Comparison of ENCODE assay signal across 32 cellular contexts in the genomic region with DNA sequence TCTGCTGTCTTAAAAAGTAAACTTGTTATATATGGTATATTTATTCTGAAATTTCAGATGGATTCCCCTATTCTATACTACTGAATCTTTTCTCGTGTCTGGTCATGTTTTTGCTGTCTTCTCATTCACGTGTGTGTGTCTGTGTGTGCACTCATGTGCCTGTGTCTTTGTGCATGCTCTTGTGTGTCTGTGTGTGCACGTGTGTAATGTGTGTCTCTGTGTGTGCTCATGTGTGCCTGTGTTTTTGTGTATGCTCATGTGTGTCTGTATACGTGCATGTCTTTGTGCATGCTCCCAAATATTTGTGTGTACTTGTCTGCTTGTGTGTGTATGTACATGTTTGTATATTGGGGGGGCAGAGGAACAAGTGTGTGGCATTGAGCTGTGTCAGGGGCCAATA. TPM values are rescaled to one million over a fixed set of nuclear protein-coding genes. Genes with fewer than 3 reads are reported as not detected.
"Had no signal": no experiment of that assay in that cellular context is flagged by ENCODE, and none has a peak within 500 bp of the region (broad histone marks: within the 10 kb centered on the region; RNA-seq: fewer than 3 reads in every experiment).

No MANE protein-coding gene starts in this region.

- H3K9me3 Mint-ChIP-seq: activated CD4-positive, alpha-beta memory T cell treated with anti-CD3 and anti-CD28 coated beads for 36 hours; activated CD4-positive, alpha-beta T cell treated with anti-CD3 and anti-CD28 coated beads, Interleukin-2, amount 10 ng/mL, durations not matched to agents 24 days and 14 days; activated naive CD4-positive, alpha-beta T cell treated with anti-CD3 and anti-CD28 coated beads for 36 hours; activated naive CD4-positive, alpha-beta T cell treated with anti-CD3 and anti-CD28 coated beads, Interleukin-2, amount 50 U/mL, for 72 hours; activated naive CD8-positive, alpha-beta T cell treated with anti-CD3 and anti-CD28 coated beads, Interleukin-2, amount 10 ng/mL, durations not matched to agents 7 days and 5 days; activated T-helper 1 cell treated with anti-CD3 and anti-CD28 coated beads, Interleukin-12 subunit alpha, Interleukin-12 subunit beta, Interleukin-2, Interleukin-4 antibody, amounts not matched to agents 30 ng/mL and 10 ng/mL and 1 ng/mL, durations not matched to agents 14 hours and 24 hours and 36 hours; activated T-helper 2 cell treated with anti-CD3 and anti-CD28 coated beads, Interferon-gamma antibody, Interleukin-2, Interleukin-4, amounts not matched to agents 10 μg/mL and 5 μg/mL and 100 μg/mL, durations not matched to agents 14 hours and 24 hours and 36 hours; central memory CD8-positive, alpha-beta T cell; dendritic cell treated with granulocyte-macrophage colony-stimulating factor and Interleukin-4, amounts not matched to agents 40 ng/mL and 50 ng/mL, for 4 days; endodermal cell; T-helper 2 cell treated with Interferon-gamma antibody and Interleukin-4, amounts not matched to agents 5 μg/mL and 100 μg/mL, for 36 hours had no signal

- DNase-seq: activated CD4-positive, alpha-beta memory T cell treated with anti-CD3 and anti-CD28 coated beads for 36 hours; activated CD4-positive, alpha-beta T cell treated with anti-CD3 and anti-CD28 coated beads for 36 hours; activated CD4-positive, alpha-beta T cell treated with anti-CD3 and anti-CD28 coated beads, Interleukin-2, amount 10 ng/mL, durations not matched to agents 24 days and 14 days; activated CD4-positive, CD25-positive, alpha-beta regulatory T cell; activated CD4-positive, CD25-positive, alpha-beta regulatory T cell treated with anti-CD3 and anti-CD28 coated beads, Interleukin-2, amount 50 U/mL, for 72 hours; activated CD8-positive, alpha-beta memory T cell treated with anti-CD3 and anti-CD28 coated beads, Interleukin-2, amount 10 ng/mL, durations not matched to agents 7 days and 5 days; activated CD8-positive, alpha-beta memory T cell treated with anti-CD3 and anti-CD28 coated beads, Interleukin-2, amount 50 U/mL, for 4 hours; activated effector memory CD4-positive, alpha-beta T cell treated with anti-CD3 and anti-CD28 coated beads, Interleukin-2, amount 50 U/mL, for 16 hours; activated naive CD4-positive, alpha-beta T cell treated with anti-CD3 and anti-CD28 coated beads for 36 hours; activated naive CD8-positive, alpha-beta T cell treated with anti-CD3 and anti-CD28 coated beads, Interleukin-2, amount 10 ng/mL, durations not matched to agents 7 days and 5 days; activated T-cell treated with anti-CD3 and anti-CD28 coated beads, Interleukin-2, amount 50 U/mL, for 1 hour; activated T-cell treated with anti-CD3 and anti-CD28 coated beads, Interleukin-2, amount 50 U/mL, for 48 hours; brain microvascular endothelial cell; dorsolateral prefrontal cortex; effector memory CD4-positive, alpha-beta T cell; endodermal cell; foreskin keratinocyte; gastrocnemius medialis; T-helper 1 cell; T-helper 17 cell; T1000 had no signal

- H3K27me3 Mint-ChIP-seq: activated CD4-positive, alpha-beta memory T cell treated with anti-CD3 and anti-CD28 coated beads for 36 hours had no signal

- H3K4me3 ChIP-seq: ascending aorta, coronary artery, dorsolateral prefrontal cortex, gastrocnemius medialis had no signal

- H3K4me3 Mint-ChIP-seq: activated CD4-positive, alpha-beta memory T cell treated with anti-CD3 and anti-CD28 coated beads for 36 hours; activated CD4-positive, alpha-beta T cell treated with anti-CD3 and anti-CD28 coated beads for 36 hours; activated CD4-positive, alpha-beta T cell treated with anti-CD3 and anti-CD28 coated beads, Interleukin-2, amount 10 ng/mL, durations not matched to agents 24 days and 14 days; activated CD8-positive, alpha-beta memory T cell treated with anti-CD3 and anti-CD28 coated beads, Interleukin-2, amount 10 ng/mL, durations not matched to agents 7 days and 5 days; activated CD8-positive, alpha-beta T cell treated with anti-CD3 and anti-CD28 coated beads, Interleukin-2, amount 10 ng/mL, durations not matched to agents 7 days and 5 days; activated naive CD4-positive, alpha-beta T cell treated with anti-CD3 and anti-CD28 coated beads for 36 hours; activated naive CD8-positive, alpha-beta T cell treated with anti-CD3 and anti-CD28 coated beads, Interleukin-2, amount 10 ng/mL, durations not matched to agents 7 days and 5 days; activated T-helper 1 cell treated with anti-CD3 and anti-CD28 coated beads, Interleukin-12 subunit alpha, Interleukin-12 subunit beta, Interleukin-2, Interleukin-4 antibody, amounts not matched to agents 30 ng/mL and 10 ng/mL and 1 ng/mL, durations not matched to agents 14 hours and 24 hours and 36 hours; central memory CD8-positive, alpha-beta T cell; dendritic cell treated with granulocyte-macrophage colony-stimulating factor and Interleukin-4, amounts not matched to agents 40 ng/mL and 50 ng/mL, for 4 days; endodermal cell; T-helper 17 cell; T-helper 2 cell treated with Interferon-gamma antibody and Interleukin-4, amounts not matched to agents 5 μg/mL and 100 μg/mL, for 36 hours had no signal

- H3K27me3 ChIP-seq: ascending aorta, brain microvascular endothelial cell, foreskin keratinocyte had no signal

- H3K36me3 Mint-ChIP-seq: activated CD4-positive, alpha-beta memory T cell treated with anti-CD3 and anti-CD28 coated beads for 36 hours; activated CD8-positive, alpha-beta memory T cell treated with anti-CD3 and anti-CD28 coated beads, Interleukin-2, amount 10 ng/mL, durations not matched to agents 7 days and 5 days; activated naive CD4-positive, alpha-beta T cell treated with anti-CD3 and anti-CD28 coated beads, Interleukin-2, amount 50 U/mL, for 72 hours; activated naive CD8-positive, alpha-beta T cell treated with anti-CD3 and anti-CD28 coated beads, Interleukin-2, amount 10 ng/mL, durations not matched to agents 7 days and 5 days had no signal

- H3K9me3 ChIP-seq: ascending aorta, gastrocnemius medialis had no signal

- ATAC-seq: activated CD4-positive, alpha-beta T cell treated with anti-CD3 and anti-CD28 coated beads for 36 hours; activated CD8-positive, alpha-beta memory T cell treated with anti-CD3 and anti-CD28 coated beads, Interleukin-2, amount 10 ng/mL, durations not matched to agents 7 days and 5 days; activated CD8-positive, alpha-beta T cell treated with anti-CD3 and anti-CD28 coated beads, Interleukin-2, amount 10 ng/mL, durations not matched to agents 7 days and 5 days; activated naive CD4-positive, alpha-beta T cell treated with anti-CD3 and anti-CD28 coated beads, Interleukin-2, amount 50 U/mL, for 72 hours; esophagus mucosa; foreskin keratinocyte; gastrocnemius medialis; T-helper 17 cell had no signal

- H3K36me3 ChIP-seq: ascending aorta, brain microvascular endothelial cell, gastrocnemius medialis had no signal

- H3K27ac ChIP-seq: ascending aorta, brain microvascular endothelial cell, coronary artery, dorsolateral prefrontal cortex, foreskin keratinocyte, gastrocnemius medialis had no signal

- H3K4me1 ChIP-seq: foreskin keratinocyte, gastrocnemius medialis had no signal

- H3K27ac Mint-ChIP-seq: activated CD4-positive, alpha-beta memory T cell treated with anti-CD3 and anti-CD28 coated beads for 36 hours; activated CD4-positive, alpha-beta T cell treated with anti-CD3 and anti-CD28 coated beads for 36 hours; activated CD4-positive, alpha-beta T cell treated with anti-CD3 and anti-CD28 coated beads, Interleukin-2, amount 10 ng/mL, durations not matched to agents 24 days and 14 days; activated CD8-positive, alpha-beta memory T cell treated with anti-CD3 and anti-CD28 coated beads, Interleukin-2, amount 10 ng/mL, durations not matched to agents 7 days and 5 days; activated CD8-positive, alpha-beta T cell treated with anti-CD3 and anti-CD28 coated beads, Interleukin-2, amount 10 ng/mL, durations not matched to agents 7 days and 5 days; activated naive CD4-positive, alpha-beta T cell treated with anti-CD3 and anti-CD28 coated beads for 36 hours; activated naive CD4-positive, alpha-beta T cell treated with anti-CD3 and anti-CD28 coated beads, Interleukin-2, amount 50 U/mL, for 72 hours; activated naive CD8-positive, alpha-beta T cell treated with anti-CD3 and anti-CD28 coated beads, Interleukin-2, amount 10 ng/mL, durations not matched to agents 7 days and 5 days; activated T-helper 1 cell treated with anti-CD3 and anti-CD28 coated beads, Interleukin-12 subunit alpha, Interleukin-12 subunit beta, Interleukin-2, Interleukin-4 antibody, amounts not matched to agents 30 ng/mL and 10 ng/mL and 1 ng/mL, durations not matched to agents 14 hours and 24 hours and 36 hours; activated T-helper 2 cell treated with anti-CD3 and anti-CD28 coated beads, Interferon-gamma antibody, Interleukin-2, Interleukin-4, amounts not matched to agents 10 μg/mL and 5 μg/mL and 100 μg/mL, durations not matched to agents 14 hours and 24 hours and 36 hours; endodermal cell; T-helper 17 cell; T-helper 2 cell treated with Interferon-gamma antibody and Interleukin-4, amounts not matched to agents 5 μg/mL and 100 μg/mL, for 36 hours had no signal

RNA-seq across cellular contexts. Expression of gene PRR18, which starts 34.0 kb away (rescaled TPM):
- total RNA-seq: activated CD4-positive, alpha-beta T cell treated with anti-CD3 and anti-CD28 coated beads, Interleukin-2, amount 10 ng/mL, durations not matched to agents 24 days and 14 days; activated CD8-positive, alpha-beta memory T cell treated with anti-CD3 and anti-CD28 coated beads, Interleukin-2, amount 10 ng/mL, durations not matched to agents 7 days and 5 days; activated CD8-positive, alpha-beta T cell treated with anti-CD3 and anti-CD28 coated beads, Interleukin-2, amount 10 ng/mL, durations not matched to agents 7 days and 5 days; activated naive CD4-positive, alpha-beta T cell treated with anti-CD3 and anti-CD28 coated beads for 36 hours; activated naive CD8-positive, alpha-beta T cell treated with anti-CD3 and anti-CD28 coated beads, Interleukin-2, amount 10 ng/mL, durations not matched to agents 7 days and 5 days; activated T-helper 1 cell treated with anti-CD3 and anti-CD28 coated beads, Interleukin-12 subunit alpha, Interleukin-12 subunit beta, Interleukin-2, Interleukin-4 antibody, amounts not matched to agents 30 ng/mL and 10 ng/mL and 1 ng/mL, durations not matched to agents 14 hours and 24 hours and 36 hours; ascending aorta; epithelial cell of proximal tubule; foreskin keratinocyte; gastrocnemius medialis; T-helper 17 cell had no signal
